Comparison of ENCODE assay signal across 17 cellular contexts in genomic region chr16:67302882-67303434, GRCh38. TPM values are rescaled to one million over a fixed set of nuclear protein-coding genes. Genes with fewer than 3 reads are reported as not detected.
DNase-seq lines count a peak whose midpoint lies in the region; ATAC-seq, FAIRE-seq and TF ChIP-seq lines count a peak whose summit lies in the region.
"Had no signal": no experiment of that assay in that cellular context is flagged by ENCODE, and none has a peak within 500 bp of the region (broad histone marks: within the 10 kb centered on the region; RNA-seq: fewer than 3 reads in every experiment).

No MANE protein-coding gene starts in this region.

- H3K36me3 ChIP-seq in HCT116 (ENCODE audit: control insufficient read depth in 1 of 2, insufficient read depth in 2 of 2, low read length in 2 of 2) (no peaks in the 10 kb centered on the region), K562 (ENCODE audit: control insufficient read depth, insufficient read depth, low read length) (no peaks in the 10 kb centered on the region)

- BruUV-seq in HCT116 (replicated peaks; lab: Mats Ljungman, UMichigan) (no TSS peak), K562 (replicated peaks; lab: Mats Ljungman, UMichigan) (no TSS peak)

- RAD21 ChIA-PET in HCT116 (lab: Charles Lee; ENCODE audit: low non-redundant PET in 1 of 2, low total read pairs in 2 of 2, uncharacterized antibody in 2 of 2, unreplicated experiment in 2 of 2), result no interaction called here

- no peaks in the 10 kb centered on the region for H4K20me1 ChIP-seq in HCT116 (ENCODE audit: insufficient read depth)
- no peaks in the 10 kb centered on the region for H4K20me1 ChIP-seq in K562 (replicated peaks; ENCODE audit: control insufficient read depth, insufficient read depth, low read length)

- no peak overlapping the region for H3K4me3 Mint-ChIP-seq in T-cell
- H3K4me3 Mint-ChIP-seq: CD8-positive, alpha-beta T cell had no signal

- POLR2A ChIA-PET in HCT116 (lab: Charles Lee) (no interaction called here), K562 (lab: Yijun Ruan, JAX) (interaction anchor here (0.5 to 0.9 kb wide), 3 partner anchors 13 to 42 kb away, joined by 3 read pairs; no protein-coding TSS in a partner anchor), T-cell (lab: Charles Lee) (no interaction called here)

- no peaks in the 10 kb centered on the region for H3K9me2 ChIP-seq in HCT116 (ENCODE audit: insufficient read depth)

- FAIRE-seq in GM12892 (lab: Jason Lieb, UNC), result no peak
- FAIRE-seq in K562 (lab: Jason Lieb, UNC), result no peak

- H2AFZ ChIP-seq in HCT116 (ENCODE audit: low read depth, low read length, poor library complexity, severe bottlenecking) (no peak overlapping the region), K562 (ENCODE audit: low read depth, low read length) (no peak overlapping the region)

- H3K4me1 ChIP-seq in HCT116 (ENCODE audit: control insufficient read depth in 1 of 2, insufficient read depth in 2 of 2, low read length in 2 of 2), result peaks cover 0 to 6% of the 10 kb centered on the region in 2 experiments; a peak in 1 of 4 replicates
- peaks cover 0 to 10% of the 10 kb centered on the region in 2 experiments; a peak in 1 of 5 replicates for H3K4me1 ChIP-seq in K562 (replicated peaks in 1 of 2; ENCODE audit: control insufficient read depth in 2 of 2, insufficient read depth in 2 of 2, low read length in 2 of 2)

- TF ChIP-seq CTCF in HCT116 (IDR thresholded peaks at IDR 0.05 in 2 of 3, conservative IDR thresholded peaks at IDR 0.05 in 1 of 3; ENCODE audit: borderline replicate concordance in 1 of 3, insufficient read depth in 1 of 3, low read depth in 2 of 3, low read length in 2 of 3) (no peak), K562 (IDR thresholded peaks at IDR 0.05 in 2 of 3, conservative IDR thresholded peaks at IDR 0.05 in 1 of 3; ENCODE audit: insufficient read depth in 2 of 3, low read depth in 1 of 3, low read length in 3 of 3) (no peak)

- H3K27ac ChIP-seq in HCT116 (ENCODE audit: low read depth, low read length) (no peak overlapping the region), K562 (ENCODE audit: extremely low read depth, low read depth, low read length) (no peak overlapping the region)

- 29% methylated on average over 4 of the region's 8 CpGs for WGBS in K562 (ENCODE audit: insufficient coverage, low coverage, missing lambda C conversion rate)

- H3K9ac ChIP-seq in HCT116 (ENCODE audit: low read length) (no peak overlapping the region), K562 (ENCODE audit: insufficient read depth in 1 of 2, low read depth in 2 of 2, low read length in 2 of 2) (no peak overlapping the region)

- H3K9me3 ChIP-seq in HCT116 (ENCODE audit: control insufficient read depth in 1 of 2, insufficient read depth in 1 of 2, low read depth in 1 of 2, low read length in 2 of 2), result no peaks in the 10 kb centered on the region; a peak in 1 of 4 replicates
- no peaks in the 10 kb centered on the region for H3K9me3 ChIP-seq in K562 (replicated peaks; ENCODE audit: control insufficient read depth, insufficient read depth, low read depth, low read length)

- TF ChIP-seq EP300 in K562 (IDR thresholded peaks at IDR 0.05; ENCODE audit: low read length), result no peak

- CTCF ChIA-PET in HCT116 (lab: Charles Lee), result no interaction called here
- CTCF ChIA-PET in K562 (lab: Yijun Ruan, JAX; ENCODE audit: low intra/inter-chr PET ratio), result no interaction called here
- CTCF ChIA-PET in T-cell (lab: Charles Lee), result no interaction called here

- intact Hi-C loops in HCT116 (cut with micrococcal nuclease), result no loop called here
- intact Hi-C loops in K562 (cut with micrococcal nuclease), result no loop called here

- H3K9me1 ChIP-seq in K562 (ENCODE audit: control insufficient read depth, insufficient read depth, low read length), result no peaks in the 10 kb centered on the region

- no peak overlapping the region for H3K27ac Mint-ChIP-seq in T-cell
- H3K27ac Mint-ChIP-seq: CD8-positive, alpha-beta T cell had no signal

- H3K4me2 ChIP-seq in HCT116 (ENCODE audit: low read length) (no peak overlapping the region), K562 (ENCODE audit: insufficient read depth, low read length) (no peak overlapping the region)

- in situ Hi-C loops in K562 (cut with MboI), result no loop called here

- H3K9me3 Mint-ChIP-seq in T-cell, result no peaks in the 10 kb centered on the region
- H3K9me3 Mint-ChIP-seq: CD8-positive, alpha-beta T cell had no signal

- DNase-seq in GM12892 (ENCODE audit: insufficient read length) (peak; percentile 12), HCT116 (ENCODE audit: low read depth, low spot score) (no peak), K562 (ENCODE audit: extremely low read depth in 1 of 4, low spot score in 3 of 4) (peak in 3 of 4 experiments; percentile 30 to 53 (median 43)), retina (peak; percentile 20), T-cell (no peak), SIG-M5 treated with dmso at 0.1 percent for 504 hours (lab: John Stamatoyannopoulos, UW; ENCODE audit: unreplicated experiment) (no peak)
- no peak for DNase-seq in activated CD4-positive, alpha-beta T cell treated with anti-CD3 and anti-CD28 coated beads for 1 hour
- DNase-seq: CD8-positive, alpha-beta T cell; Karpas-422; MM.1S; NCI-H1105 treated with DMSO at 0.1 percent for 48 hours; NCI-H187 treated with DMSO at 0.1 percent for 48 hours; NCI-H446; NCI-H82 had no signal

- H3K27me3 Mint-ChIP-seq in T-cell, result peaks cover 6 to 12% of the 10 kb centered on the region in 2 donors

- H3K79me2 ChIP-seq in HCT116 (ENCODE audit: insufficient read depth, low read length) (no peaks in the 10 kb centered on the region), K562 (ENCODE audit: control insufficient read depth, insufficient read depth, low read length) (no peaks in the 10 kb centered on the region)

- H3K27me3 ChIP-seq in HCT116 (ENCODE audit: insufficient read depth, low read length) (no peaks in the 10 kb centered on the region), K562 (ENCODE audit: control insufficient read depth in 2 of 2, insufficient read depth in 2 of 2, low read length in 2 of 2) (peaks cover 10 to 12% of the 10 kb centered on the region in 2 experiments; a peak in 4 of 5 replicates)

- no peak for TF ChIP-seq POLR2A in GM12892 (IDR thresholded peaks at IDR 0.05; ENCODE audit: low read depth, low read length)
- TF ChIP-seq POLR2A in HCT116 (IDR thresholded peaks at IDR 0.05; ENCODE audit: borderline replicate concordance, extremely low read depth, insufficient read depth, insufficient read length), result no peak
- no peak for TF ChIP-seq POLR2A in K562 (conservative IDR thresholded peaks at IDR 0.05)

- ATAC-seq in HCT116 (peak; percentile 63), K562 (peak; percentile 81), T-cell (replicated peaks in 1 of 4) (no peak)
- ATAC-seq: CD8-positive, alpha-beta T cell; Panc1; Right ventricle myocardium inferior had no signal

- TF ChIP-seq RAD21 in HCT116 (IDR thresholded peaks at IDR 0.05; ENCODE audit: low read depth) (no peak), K562 (CRISPR knock-in tag; conservative IDR thresholded peaks at IDR 0.05 in 1 of 2, IDR thresholded peaks at IDR 0.05 in 1 of 2) (no peak)

- H3K36me3 Mint-ChIP-seq in T-cell, result no peaks in the 10 kb centered on the region
- H3K36me3 Mint-ChIP-seq: CD8-positive, alpha-beta T cell had no signal

- H3K4me1 Mint-ChIP-seq in T-cell, result no peaks in the 10 kb centered on the region

- no peak overlapping the region for H3K4me3 ChIP-seq in HCT116 (replicated peaks in 1 of 2; ENCODE audit: low read depth in 1 of 2, low read length in 2 of 2)
- no peak overlapping the region for H3K4me3 ChIP-seq in K562

RNA-seq across cellular contexts. Expression of gene KCTD19, which starts 23.6 kb away (rescaled TPM):
- 0.06 TPM for polyA plus RNA-seq in GM12892 (2012; ENCODE audit: missing spikeins)
- total RNA-seq in HCT116 (2021; ENCODE audit: unreplicated experiment) (not detected), K562 (2014; rRNA removed) (0.29 and 0.91 TPM in 2 replicates), K562 (2014; rRNA removed; fragmentation: Illumina TruSeq; extraction: Trizol) (0.15 and 0.16 TPM in 2 replicates), K562 (2015; rRNA removed; fragmentation: Illumina TruSeq; extraction: Trizol) (0.11 and 0.34 TPM in 2 replicates), K562 (2021) (0.22 and 0.25 TPM in 2 replicates), T-cell (not detected)
- 0.09 and 0.25 TPM in 2 replicates for polyA plus RNA-seq in HCT116 (2012)
- 1.0 and 1.4 TPM in 2 replicates for total RNA-seq in K562 (2011; cell fraction: chromatin; rRNA removed; ENCODE audit: low replicate concordance)
- 0.33 and 0.53 TPM in 2 replicates for total RNA-seq in K562 (2011; cell fraction: nucleolus; rRNA removed)
- total RNA-seq in K562 (2011; cell fraction: nucleoplasm; rRNA removed), result 0.44 and 0.46 TPM in 2 replicates
- polyA plus RNA-seq in K562 (2011; rRNA removed) (0.32 and 0.33 TPM in 2 replicates), K562 (2014; fragmentation: Illumina TruSeq; extraction: Trizol) (0.31 and 0.53 TPM in 2 replicates), K562 (2014; fragmentation: Nextera tagmentation; extraction: Ambion mirVana) (not detected), K562 (2014; rRNA removed) (0.03 TPM in 2 replicates)
- polyA plus RNA-seq in K562 (2011; cell fraction: cytosol; rRNA removed), result 0.39 and 0.40 TPM in 2 replicates
- 0.87 and 0.98 TPM in 2 replicates for polyA plus RNA-seq in K562 (2011; cell fraction: nucleus; rRNA removed)
- 0.69 and 0.89 TPM in 2 replicates for polyA plus RNA-seq in K562 (2012)
- polyA minus RNA-seq in K562 (2011; rRNA and poly(A)+ RNA removed), result 0.04 and 0.30 TPM in 2 replicates
- polyA minus RNA-seq in K562 (2011; cell fraction: cytosol; rRNA and poly(A)+ RNA removed), result not detected in 2 replicates
- polyA minus RNA-seq in K562 (2011; cell fraction: nucleus; rRNA and poly(A)+ RNA removed), result 0.44 TPM in 1 of 2 replicates, not detected in the other
- total RNA-seq: CD8-positive, alpha-beta T cell; Right ventricle myocardium inferior had no signal

RNA-seq across cellular contexts. Expression of gene PLEKHG4, which starts 23.6 kb away (rescaled TPM):
- 0.32 TPM for polyA plus RNA-seq in GM12892 (2012; ENCODE audit: missing spikeins)
- total RNA-seq in HCT116 (2021; ENCODE audit: unreplicated experiment) (38.5 TPM), K562 (2014; rRNA removed) (25.2 and 30.8 TPM in 2 replicates), K562 (2014; rRNA removed; fragmentation: Illumina TruSeq; extraction: Trizol) (8.4 and 12.2 TPM in 2 replicates), K562 (2015; rRNA removed; fragmentation: Illumina TruSeq; extraction: Trizol) (17.1 and 17.9 TPM in 2 replicates), K562 (2021) (32.8 and 35.4 TPM in 2 replicates), T-cell (10 to 100 TPM; 19.4 to 27.5 (median 24.9) TPM)
- polyA plus RNA-seq in HCT116 (2012), result 29.2 and 34.0 TPM in 2 replicates
- 35.5 and 125 TPM in 2 replicates for total RNA-seq in K562 (2011; cell fraction: chromatin; rRNA removed; ENCODE audit: low replicate concordance)
- total RNA-seq in K562 (2011; cell fraction: nucleolus; rRNA removed), result 104 and 108 TPM in 2 replicates
- 56.2 and 56.3 TPM in 2 replicates for total RNA-seq in K562 (2011; cell fraction: nucleoplasm; rRNA removed)
- polyA plus RNA-seq in K562 (2011; rRNA removed) (25.3 and 38.6 TPM in 2 replicates), K562 (2014; fragmentation: Illumina TruSeq; extraction: Trizol) (14.9 and 23.8 TPM in 2 replicates), K562 (2014; fragmentation: Nextera tagmentation; extraction: Ambion mirVana) (1 to 10 TPM; 3.7 to 4.7 TPM), K562 (2014; rRNA removed) (33.5 and 36.8 TPM in 2 replicates)
- polyA plus RNA-seq in K562 (2011; cell fraction: cytosol; rRNA removed), result 31.4 and 51.4 TPM in 2 replicates
- polyA plus RNA-seq in K562 (2011; cell fraction: nucleus; rRNA removed), result 233 and 335 TPM in 2 replicates
- 20.8 and 43.5 TPM in 2 replicates for polyA plus RNA-seq in K562 (2012)
- 8.0 and 10.5 TPM in 2 replicates for polyA minus RNA-seq in K562 (2011; rRNA and poly(A)+ RNA removed)
- 19.2 and 26.7 TPM in 2 replicates for polyA minus RNA-seq in K562 (2011; cell fraction: cytosol; rRNA and poly(A)+ RNA removed)
- polyA minus RNA-seq in K562 (2011; cell fraction: nucleus; rRNA and poly(A)+ RNA removed), result 35.8 and 36.2 TPM in 2 replicates

RNA-seq across cellular contexts. Expression of gene LRRC36, which starts 23.7 kb away (rescaled TPM):
- polyA plus RNA-seq in GM12892 (2012; ENCODE audit: missing spikeins), result not detected
- not detected for total RNA-seq in HCT116 (2021; ENCODE audit: unreplicated experiment)
- not detected in 2 replicates for polyA plus RNA-seq in HCT116 (2012)
- total RNA-seq in K562 (2011; cell fraction: chromatin; rRNA removed; ENCODE audit: low replicate concordance), result 0.37 and 0.63 TPM in 2 replicates
- total RNA-seq in K562 (2011; cell fraction: nucleolus; rRNA removed), result 0.83 and 0.92 TPM in 2 replicates
- 0.95 and 0.99 TPM in 2 replicates for total RNA-seq in K562 (2011; cell fraction: nucleoplasm; rRNA removed)
- 0.09 TPM in 1 of 2 replicates, not detected in the other for total RNA-seq in K562 (2014; rRNA removed)
- total RNA-seq in K562 (2014; rRNA removed; fragmentation: Illumina TruSeq; extraction: Trizol), result 0.36 TPM in 1 of 2 replicates, not detected in the other
- 0.14 and 0.34 TPM in 2 replicates for total RNA-seq in K562 (2015; rRNA removed; fragmentation: Illumina TruSeq; extraction: Trizol)
- total RNA-seq in K562 (2021), result 0.11 TPM in 1 of 2 replicates, not detected in the other
- polyA plus RNA-seq in K562 (2011; rRNA removed), result 0.40 and 0.49 TPM in 2 replicates
- 0.12 and 0.13 TPM in 2 replicates for polyA plus RNA-seq in K562 (2011; cell fraction: cytosol; rRNA removed)
- polyA plus RNA-seq in K562 (2011; cell fraction: nucleus; rRNA removed), result 0.41 and 0.68 TPM in 2 replicates
- 0.33 and 1.1 TPM in 2 replicates for polyA plus RNA-seq in K562 (2012)
- polyA plus RNA-seq in K562 (2014; fragmentation: Illumina TruSeq; extraction: Trizol), result 0.19 and 0.36 TPM in 2 replicates
- under 1 TPM; 0.15 to 0.30 TPM for polyA plus RNA-seq in K562 (2014; fragmentation: Nextera tagmentation; extraction: Ambion mirVana)
- 0.13 TPM in 1 of 2 replicates, not detected in the other for polyA plus RNA-seq in K562 (2014; rRNA removed)
- 0.33 and 0.35 TPM in 2 replicates for polyA minus RNA-seq in K562 (2011; rRNA and poly(A)+ RNA removed)
- not detected in 2 replicates for polyA minus RNA-seq in K562 (2011; cell fraction: cytosol; rRNA and poly(A)+ RNA removed)
- 0.13 and 0.56 TPM in 2 replicates for polyA minus RNA-seq in K562 (2011; cell fraction: nucleus; rRNA and poly(A)+ RNA removed)
- not detected for total RNA-seq in T-cell
- total RNA-seq: CD8-positive, alpha-beta T cell; Right ventricle myocardium inferior had no signal
- polyA plus RNA-seq: BJ had no signal

RNA-seq across cellular contexts. Expression of gene SLC9A5, which starts 54.2 kb away (rescaled TPM):
- polyA plus RNA-seq in GM12892 (2012; ENCODE audit: missing spikeins), result 4.4 TPM
- total RNA-seq in HCT116 (2021; ENCODE audit: unreplicated experiment) (5.6 TPM), K562 (2014; rRNA removed) (1.2 and 1.6 TPM in 2 replicates), K562 (2014; rRNA removed; fragmentation: Illumina TruSeq; extraction: Trizol) (0.69 and 0.70 TPM in 2 replicates), K562 (2015; rRNA removed; fragmentation: Illumina TruSeq; extraction: Trizol) (0.72 TPM in 2 replicates), K562 (2021) (2.5 and 3.1 TPM in 2 replicates), T-cell (1 to 10 TPM; 1.4 to 2.3 (median 2.2) TPM)
- 5.4 and 6.7 TPM in 2 replicates for polyA plus RNA-seq in HCT116 (2012)
- total RNA-seq in K562 (2011; cell fraction: chromatin; rRNA removed; ENCODE audit: low replicate concordance), result 11.2 and 22.6 TPM in 2 replicates
- 13.6 and 15.5 TPM in 2 replicates for total RNA-seq in K562 (2011; cell fraction: nucleolus; rRNA removed)
- 10.0 and 10.3 TPM in 2 replicates for total RNA-seq in K562 (2011; cell fraction: nucleoplasm; rRNA removed)
- polyA plus RNA-seq in K562 (2011; rRNA removed) (2.6 and 3.4 TPM in 2 replicates), K562 (2014; fragmentation: Illumina TruSeq; extraction: Trizol) (1.5 and 1.8 TPM in 2 replicates), K562 (2014; fragmentation: Nextera tagmentation; extraction: Ambion mirVana) (under 1 TPM; 0.06 to 0.07 TPM), K562 (2014; rRNA removed) (2.7 and 2.8 TPM in 2 replicates)
- polyA plus RNA-seq in K562 (2011; cell fraction: cytosol; rRNA removed), result 1.8 and 2.4 TPM in 2 replicates
- 25.0 and 34.4 TPM in 2 replicates for polyA plus RNA-seq in K562 (2011; cell fraction: nucleus; rRNA removed)
- 2.1 and 3.4 TPM in 2 replicates for polyA plus RNA-seq in K562 (2012)
- polyA minus RNA-seq in K562 (2011; rRNA and poly(A)+ RNA removed), result 1.2 and 1.3 TPM in 2 replicates
- 0.91 and 1.5 TPM in 2 replicates for polyA minus RNA-seq in K562 (2011; cell fraction: cytosol; rRNA and poly(A)+ RNA removed)
- polyA minus RNA-seq in K562 (2011; cell fraction: nucleus; rRNA and poly(A)+ RNA removed), result 4.4 and 4.7 TPM in 2 replicates

RNA-seq across cellular contexts. Expression of gene FHOD1, which starts 55.7 kb away (rescaled TPM):
- polyA plus RNA-seq in GM12892 (2012; ENCODE audit: missing spikeins), result 26.1 TPM
- 69.2 TPM for total RNA-seq in HCT116 (2021; ENCODE audit: unreplicated experiment)
- 46.5 and 50.2 TPM in 2 replicates for polyA plus RNA-seq in HCT116 (2012)
- 215 and 563 TPM in 2 replicates for total RNA-seq in K562 (2011; cell fraction: chromatin; rRNA removed; ENCODE audit: low replicate concordance)
- total RNA-seq in K562 (2011; cell fraction: nucleolus; rRNA removed), result 341 and 352 TPM in 2 replicates
- total RNA-seq in K562 (2011; cell fraction: nucleoplasm; rRNA removed), result 210 and 234 TPM in 2 replicates
- total RNA-seq in K562 (2014; rRNA removed), result 47.9 and 57.6 TPM in 2 replicates
- 16.2 and 26.9 TPM in 2 replicates for total RNA-seq in K562 (2014; rRNA removed; fragmentation: Illumina TruSeq; extraction: Trizol)
- total RNA-seq in K562 (2015; rRNA removed; fragmentation: Illumina TruSeq; extraction: Trizol), result 21.1 and 21.8 TPM in 2 replicates
- 113 and 126 TPM in 2 replicates for total RNA-seq in K562 (2021)
- polyA plus RNA-seq in K562 (2011; rRNA removed), result 32.3 and 65.2 TPM in 2 replicates
- 33.8 and 42.7 TPM in 2 replicates for polyA plus RNA-seq in K562 (2011; cell fraction: cytosol; rRNA removed)
- polyA plus RNA-seq in K562 (2011; cell fraction: nucleus; rRNA removed), result 385 and 440 TPM in 2 replicates
- 73.5 and 82.7 TPM in 2 replicates for polyA plus RNA-seq in K562 (2012)
- 48.2 and 49.9 TPM in 2 replicates for polyA plus RNA-seq in K562 (2014; fragmentation: Illumina TruSeq; extraction: Trizol)
- polyA plus RNA-seq in K562 (2014; fragmentation: Nextera tagmentation; extraction: Ambion mirVana), result 10 to 100 TPM; 18.7 to 19.2 TPM
- polyA plus RNA-seq in K562 (2014; rRNA removed), result 63.0 and 63.7 TPM in 2 replicates
- polyA minus RNA-seq in K562 (2011; rRNA and poly(A)+ RNA removed), result 19.6 and 21.8 TPM in 2 replicates
- polyA minus RNA-seq in K562 (2011; cell fraction: cytosol; rRNA and poly(A)+ RNA removed), result 36.4 and 51.4 TPM in 2 replicates
- 49.3 and 53.6 TPM in 2 replicates for polyA minus RNA-seq in K562 (2011; cell fraction: nucleus; rRNA and poly(A)+ RNA removed)
- 10 to 100 TPM; 31.0 to 92.5 (median 66.2) TPM for total RNA-seq in T-cell

Comparison
In these comparisons a context has a peak if more than half of its experiments do, and no peak if none do; other contexts are left out.
1. DNase-seq: peak in GM12892 (single experiment), K562 (3 of 4) and retina (single experiment); none in HCT116 (single experiment), T-cell (0 of 34), SIG-M5 treated with dmso at 0.1 percent for 504 hours (single experiment) and activated CD4-positive, alpha-beta T cell treated with anti-CD3 and anti-CD28 coated beads for 1 hour (single experiment).
2. ATAC-seq: peak in HCT116 (single experiment) and K562 (single experiment); none in T-cell (0 of 4).